ENCODE assay signal across 11 cellular contexts in the genomic region with DNA sequence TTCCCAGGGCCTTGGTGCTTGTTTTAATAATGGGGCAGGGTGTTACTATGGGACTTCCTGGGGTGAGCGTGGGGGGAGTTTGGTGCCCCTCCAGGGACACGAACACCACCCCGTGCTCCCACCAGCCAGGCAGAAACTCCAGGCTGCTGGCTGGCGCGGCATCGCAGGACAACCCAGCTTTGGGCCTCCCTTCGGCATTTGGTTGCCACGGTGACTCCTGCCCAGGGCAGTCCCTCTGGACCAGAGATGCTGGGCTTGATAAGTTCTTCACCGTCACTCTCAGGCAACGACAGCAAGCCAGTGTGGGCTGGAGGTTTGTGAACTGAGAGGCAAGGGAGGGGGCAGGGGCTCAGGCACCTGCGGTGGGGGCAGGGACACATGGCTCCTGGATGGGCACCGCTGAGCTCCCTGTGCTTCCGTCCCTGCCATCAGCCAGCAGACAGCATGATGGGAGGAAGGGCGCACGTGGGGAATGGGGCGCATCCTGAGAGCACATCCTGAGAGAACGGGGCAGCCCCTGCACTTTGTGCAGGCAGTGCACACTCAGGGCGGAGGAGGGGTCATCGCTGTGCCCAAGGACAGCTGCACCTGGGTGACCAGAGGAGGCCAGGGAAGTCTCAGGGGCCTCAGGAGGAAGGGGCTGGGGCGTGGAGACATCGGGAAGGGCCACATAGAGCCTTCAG.
DNase-seq lines count a peak whose midpoint lies in the region; ATAC-seq and TF ChIP-seq lines count a peak whose summit lies in the region.
"Had no signal": no experiment of that assay in that cellular context is flagged by ENCODE, and none has a peak within 500 bp of the region (broad histone marks: within the 10 kb centered on the region; RNA-seq: fewer than 3 reads in every experiment).

No MANE protein-coding gene starts in this region.

- H3K36me3 ChIP-seq in Panc1 (ENCODE audit: control insufficient read depth, insufficient read depth, low read length), result no peaks in the 10 kb centered on the region

- BruUV-seq in Panc1 (replicated peaks; lab: Mats Ljungman, UMichigan), result no TSS peak

- DNase-seq in activated naive CD4-positive, alpha-beta T cell treated with anti-CD3 and anti-CD28 coated beads, Interleukin-2, amount 10 ng/mL, durations not matched to agents 7 days and 5 days, result peak; percentile 33
- DNase-seq in activated naive CD4-positive, alpha-beta T cell (lab: John Stamatoyannopoulos, UW), result no peak
- DNase-seq in Panc1 (ENCODE audit: low read depth, low spot score), result no peak
- peak; percentile 42 for DNase-seq in fibroblast of peridontal ligament (ENCODE audit: extremely low read depth)
- DNase-seq in retina, result peak; percentile 66
- no peak for DNase-seq in NCI-H1694 treated with DMSO at 0.1 percent for 48 hours (lab: John Stamatoyannopoulos, UW)
- DNase-seq in SKM-1 (lab: John Stamatoyannopoulos, UW; ENCODE audit: unreplicated experiment), result no peak
- DNase-seq: cortex of kidney had no signal

- peaks cover 6% of the 10 kb centered on the region for H3K9me3 Mint-ChIP-seq in activated naive CD4-positive, alpha-beta T cell treated with anti-CD3 and anti-CD28 coated beads, Interleukin-2, amount 10 ng/mL, durations not matched to agents 7 days and 5 days

- no peak overlapping the region for H3K27ac ChIP-seq in Panc1 (ENCODE audit: low read length)

- peaks cover 61% of the 10 kb centered on the region for H3K27me3 Mint-ChIP-seq in activated naive CD4-positive, alpha-beta T cell treated with anti-CD3 and anti-CD28 coated beads, Interleukin-2, amount 10 ng/mL, durations not matched to agents 7 days and 5 days

- no peak overlapping the region for H3K4me3 ChIP-seq in Panc1 (ENCODE audit: low read depth in 2 of 2, low read length in 2 of 2)
- H3K4me3 ChIP-seq: upper lobe of left lung had no signal

- CTCF ChIA-PET in activated naive CD4-positive, alpha-beta T cell treated with anti-CD3 and anti-CD28 coated beads, Interleukin-2, amount 10 ng/mL, durations not matched to agents 7 days and 5 days (lab: Charles Lee), result interaction anchor here (0.6 to 2.8 kb wide), 10 partner anchors 10 to 278 kb away, joined by 3 to 36 read pairs (median 8); no protein-coding TSS in a partner anchor
- CTCF ChIA-PET in Panc1 (lab: Charles Lee), result interaction anchor here (0.7 to 2.1 kb wide), 5 partner anchors 8 to 275 kb away, joined by 3 to 7 read pairs (median 6); no protein-coding TSS in a partner anchor

- peak; percentile 40 for ATAC-seq in Panc1
- no peak for ATAC-seq in HG03108 (IDR thresholded peaks at IDR 0.05; ENCODE audit: unreplicated experiment)

- peaks cover 9% of the 10 kb centered on the region for H3K4me1 ChIP-seq in Panc1 (ENCODE audit: control insufficient read depth, insufficient read depth, low read length)

- H3K27me3 ChIP-seq in Panc1 (ENCODE audit: control insufficient read depth, insufficient read depth, low read length), result no peaks in the 10 kb centered on the region
- H3K27me3 ChIP-seq: upper lobe of left lung had no signal

- H3K4me3 Mint-ChIP-seq in activated naive CD4-positive, alpha-beta T cell treated with anti-CD3 and anti-CD28 coated beads, Interleukin-2, amount 10 ng/mL, durations not matched to agents 7 days and 5 days, result no peak overlapping the region

- intact Hi-C loops in Panc1 (cut with micrococcal nuclease; ENCODE audit: unreplicated experiment), result loop anchor here (2.0 kb wide), 1 partner anchor 272 kb away; no protein-coding TSS in a partner anchor

- no peaks in the 10 kb centered on the region for H3K9me3 ChIP-seq in Panc1 (ENCODE audit: control insufficient read depth, insufficient read depth, low read depth, low read length)
- H3K9me3 ChIP-seq: upper lobe of left lung had no signal

- in situ Hi-C loops in Panc1 (cut with HindIII; ENCODE audit: low pct_unique_long_range_greater_than_20kb, low sequenced_read_pairs), result no loop called here

- no peaks in the 10 kb centered on the region for H3K36me3 Mint-ChIP-seq in activated naive CD4-positive, alpha-beta T cell treated with anti-CD3 and anti-CD28 coated beads, Interleukin-2, amount 10 ng/mL, durations not matched to agents 7 days and 5 days
- H3K36me3 Mint-ChIP-seq: naive thymus-derived CD4-positive, alpha-beta T cell had no signal

- peaks cover 20% of the 10 kb centered on the region for H3K4me1 Mint-ChIP-seq in activated naive CD4-positive, alpha-beta T cell treated with anti-CD3 and anti-CD28 coated beads, Interleukin-2, amount 10 ng/mL, durations not matched to agents 7 days and 5 days

- H3K27ac Mint-ChIP-seq in activated naive CD4-positive, alpha-beta T cell treated with anti-CD3 and anti-CD28 coated beads, Interleukin-2, amount 10 ng/mL, durations not matched to agents 7 days and 5 days, result no peak overlapping the region

- TF ChIP-seq CTCF in Panc1 (IDR thresholded peaks at IDR 0.05), result no peak

- POLR2A ChIA-PET in Panc1 (lab: Charles Lee), result no interaction called here

Comparison
In these comparisons a context has a peak if more than half of its experiments do, and no peak if none do; other contexts are left out.
1. DNase-seq: peak in activated naive CD4-positive, alpha-beta T cell treated with anti-CD3 and anti-CD28 coated beads, Interleukin-2, amount 10 ng/mL, durations not matched to agents 7 days and 5 days (single experiment), fibroblast of peridontal ligament (single experiment) and retina (single experiment); none in activated naive CD4-positive, alpha-beta T cell (0 of 4), Panc1 (single experiment), NCI-H1694 treated with DMSO at 0.1 percent for 48 hours (single experiment) and SKM-1 (single experiment).